7 cellular contexts compared by ENCODE assay signal in the genomic region with DNA sequence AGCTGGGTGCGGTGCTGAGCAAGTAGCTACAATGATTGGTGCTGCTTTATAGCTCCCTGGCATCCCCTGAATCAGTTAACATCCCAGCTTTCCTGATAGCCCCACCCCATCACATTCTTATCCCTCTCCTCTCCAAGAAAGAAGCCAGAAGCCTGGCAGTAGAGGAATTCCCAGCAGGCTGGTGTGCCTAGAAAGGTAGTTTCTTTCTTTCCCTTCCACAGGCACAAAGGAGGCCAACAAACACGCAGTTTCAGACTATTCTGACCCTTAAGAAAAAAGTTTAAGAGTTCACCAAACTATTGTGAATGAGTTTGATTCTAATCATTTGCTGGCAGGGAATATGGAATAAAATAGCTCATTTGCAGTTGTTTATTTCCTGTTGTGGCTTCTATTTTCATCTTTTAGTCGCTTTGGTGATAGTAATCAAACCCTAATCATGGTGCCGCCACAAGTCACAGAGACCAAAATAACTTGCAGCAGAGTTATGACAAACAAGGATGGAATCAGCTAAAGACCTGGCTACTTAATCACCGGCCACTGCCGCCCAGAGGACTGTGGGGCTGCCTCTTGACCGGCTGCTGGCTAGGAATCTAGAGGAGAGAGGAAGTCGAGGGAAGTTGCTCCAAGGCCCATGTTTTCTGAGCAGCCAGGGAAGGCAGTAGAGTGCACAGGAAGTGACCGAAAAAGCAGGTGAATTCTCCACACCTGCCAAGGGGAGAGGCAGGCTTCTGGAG. TPM values are rescaled to one million over a fixed set of nuclear protein-coding genes. Genes with fewer than 3 reads are reported as not detected.
DNase-seq lines count a peak whose midpoint lies in the region; ATAC-seq, FAIRE-seq and TF ChIP-seq lines count a peak whose summit lies in the region.

No MANE protein-coding gene starts in this region.

- ATAC-seq in thoracic aorta (ENCODE audit: insufficient number of reproducible peaks, low FRiP score, low read depth) (peak; percentile 83), GM19395 (IDR thresholded peaks at IDR 0.05; ENCODE audit: unreplicated experiment) (no peak)

- H3K9me3 ChIP-seq in HUES6 (ENCODE audit: control insufficient read depth, insufficient read depth, low read depth, low read length) (no peaks in the 10 kb centered on the region), astrocyte (ENCODE audit: insufficient read depth, low read depth, low read length) (no peaks in the 10 kb centered on the region), thoracic aorta (no peaks in the 10 kb centered on the region)

- H3K4me3 Mint-ChIP-seq in astrocyte (ENCODE audit: unreplicated experiment): peak overlapping the region; percentile 30
- H3K4me3 Mint-ChIP-seq in glutamatergic neuron (ENCODE audit: unreplicated experiment): no peak overlapping the region

- peak; percentile 32 for FAIRE-seq in astrocyte (lab: Jason Lieb, UNC)

- H3K4me3 ChIP-seq in HUES6 (ENCODE audit: low read depth, low read length) (no peak overlapping the region), astrocyte (ENCODE audit: insufficient read depth, low read depth, low read length) (no peak overlapping the region), thoracic aorta (peak overlapping the region; percentile 41)

- H3K27ac Mint-ChIP-seq in astrocyte (ENCODE audit: unreplicated experiment) (peak overlapping the region; percentile 83), glutamatergic neuron (ENCODE audit: unreplicated experiment) (no peak overlapping the region)

- H3K36me3 ChIP-seq in HUES6 (ENCODE audit: control insufficient read depth, insufficient read depth, low read length): no peaks in the 10 kb centered on the region
- H3K36me3 ChIP-seq in astrocyte (ENCODE audit: insufficient read depth, low read length): no peaks in the 10 kb centered on the region
- H3K36me3 ChIP-seq in thoracic aorta: no peaks in the 10 kb centered on the region

- H2AFZ ChIP-seq in astrocyte (ENCODE audit: low read depth, low read length): no peak overlapping the region

- DNase-seq in astrocyte (ENCODE audit: low read depth) (peak; percentile 89), kidney tubule cell (ENCODE audit: low spot score) (peak; percentile 95), thoracic aorta (ENCODE audit: low spot score) (peak; percentile 61), glutamatergic neuron (no peak), DMS79 (lab: John Stamatoyannopoulos, UW) (no peak)

- H3K36me3 Mint-ChIP-seq in astrocyte (ENCODE audit: low read depth, unreplicated experiment): peaks cover 3% of the 10 kb centered on the region
- H3K36me3 Mint-ChIP-seq in glutamatergic neuron (ENCODE audit: unreplicated experiment): no peaks in the 10 kb centered on the region

- no peaks in the 10 kb centered on the region for H3K27me3 Mint-ChIP-seq in astrocyte (ENCODE audit: low read depth, unreplicated experiment)
- H3K27me3 Mint-ChIP-seq in glutamatergic neuron (ENCODE audit: unreplicated experiment): peaks cover 8% of the 10 kb centered on the region

- H3K9ac ChIP-seq in HUES6 (ENCODE audit: low read length): no peak overlapping the region
- peak overlapping the region; percentile 61 for H3K9ac ChIP-seq in astrocyte (ENCODE audit: low read length)

- H3K4me1 Mint-ChIP-seq in astrocyte (ENCODE audit: low read depth, unreplicated experiment) (peaks cover 41% of the 10 kb centered on the region), glutamatergic neuron (ENCODE audit: low read depth, unreplicated experiment) (peaks cover 2% of the 10 kb centered on the region)

- H3K79me2 ChIP-seq in astrocyte (ENCODE audit: insufficient read depth, low read length): peaks cover 11% of the 10 kb centered on the region

- H3K27ac ChIP-seq in HUES6 (ENCODE audit: low read depth, low read length) (peak overlapping the region; percentile 24; the same call in 1 of the 2 replicates), astrocyte (ENCODE audit: low read depth, low read length) (peak overlapping the region; percentile 78), thoracic aorta (peak overlapping the region; percentile 99 to 100)

- H3K9me3 Mint-ChIP-seq in astrocyte (ENCODE audit: unreplicated experiment): no peaks in the 10 kb centered on the region
- H3K9me3 Mint-ChIP-seq in glutamatergic neuron (ENCODE audit: unreplicated experiment): peaks cover 5% of the 10 kb centered on the region

- H3K27me3 ChIP-seq in HUES6 (ENCODE audit: control insufficient read depth, insufficient read depth, low read length) (no peaks in the 10 kb centered on the region; the same call in 1 of the 2 replicates), astrocyte (ENCODE audit: insufficient read depth, low read length) (no peaks in the 10 kb centered on the region), thoracic aorta (replicated peaks; ENCODE audit: insufficient read depth) (no peaks in the 10 kb centered on the region)

- peak overlapping the region; percentile 62 for H3K4me2 ChIP-seq in astrocyte (ENCODE audit: low read length)

- peaks cover 6% of the 10 kb centered on the region for H4K20me1 ChIP-seq in astrocyte (ENCODE audit: insufficient read depth, low read length)

- H3K4me1 ChIP-seq in HUES6 (ENCODE audit: control insufficient read depth, insufficient read depth, low read length) (peaks cover 58% of the 10 kb centered on the region), astrocyte (ENCODE audit: insufficient read depth, low read length) (peaks cover 40% of the 10 kb centered on the region), thoracic aorta (ENCODE audit: control insufficient read depth in 1 of 2, low read depth in 2 of 2) (peaks cover 30 to 65% of the 10 kb centered on the region in 2 donors)

- TF ChIP-seq CTCF in astrocyte (IDR thresholded peaks at IDR 0.05; ENCODE audit: insufficient read depth, low read depth, low read length): no peak
- TF ChIP-seq CTCF in thoracic aorta (IDR thresholded peaks at IDR 0.05): no peak
- no peak for TF ChIP-seq CTCF in glutamatergic neuron (IDR thresholded peaks at IDR 0.05; ENCODE audit: partially characterized antibody, unreplicated experiment)

RNA-seq across cellular contexts. Expression of a gene that starts 4.9 kb away (rescaled TPM):
- 62.9 and 76.2 TPM in 2 replicates for total RNA-seq in astrocyte
- total RNA-seq in thoracic aorta: 100 to 1,000 TPM in 1 of 2 donors, 10 to 100 TPM in 1; 80.8 to 107 TPM
- total RNA-seq in glutamatergic neuron (ENCODE audit: unreplicated experiment): 10.8 TPM

Comparison
In these comparisons a context has a peak if more than half of its experiments do, and no peak if none do; other contexts are left out.
1. H3K27ac ChIP-seq: peak in every context shown above with its lines; median percentile 100 in thoracic aorta; 78 in astrocyte; 24 in HUES6.
2. DNase-seq: peak in astrocyte (single experiment), kidney tubule cell (single experiment) and thoracic aorta (single experiment); none in glutamatergic neuron (single experiment) and DMS79 (single experiment).